Comparison of ENCODE assay signal across 1 cellular context in the genomic region with DNA sequence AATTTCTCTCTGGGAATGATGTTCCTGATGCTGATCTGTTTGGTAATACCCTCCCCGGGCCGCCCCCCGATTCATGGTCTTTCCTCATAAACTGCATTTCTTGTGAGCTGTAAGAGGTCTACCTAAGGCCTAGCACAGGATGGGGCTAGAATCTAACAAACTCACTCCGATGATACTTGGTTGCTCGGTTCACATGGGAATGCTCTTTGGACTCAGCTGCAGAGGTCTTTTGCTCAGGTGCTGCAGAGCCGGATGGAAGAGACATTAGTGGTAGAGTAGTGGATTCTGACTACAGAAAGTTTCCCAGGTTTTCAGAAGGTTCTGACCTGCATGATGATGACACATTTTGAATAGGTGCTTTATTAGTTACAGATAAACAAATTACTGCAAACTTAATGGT.
TF ChIP-seq lines count a peak whose summit lies in the region.

No MANE protein-coding gene starts in this region.

TF ChIP-seq in liver, 16 proteins besides CTCF, POLR2A, EP300 and RAD21 (continued from another document):
- TF ChIP-seq, protein P1, sequence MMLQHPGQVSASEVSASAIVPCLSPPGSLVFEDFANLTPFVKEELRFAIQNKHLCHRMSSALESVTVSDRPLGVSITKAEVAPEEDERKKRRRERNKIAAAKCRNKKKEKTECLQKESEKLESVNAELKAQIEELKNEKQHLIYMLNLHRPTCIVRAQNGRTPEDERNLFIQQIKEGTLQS (IDR thresholded peaks at IDR 0.05): no peak
- no peak for TF ChIP-seq FOXA1 (IDR thresholded peaks at IDR 0.05)
- TF ChIP-seq RXRA (IDR thresholded peaks at IDR 0.05): peak in 1 of 2 donors; percentile 7
- TF ChIP-seq YY1 (IDR thresholded peaks at IDR 0.05): no peak
- TF ChIP-seq, protein P2, sequence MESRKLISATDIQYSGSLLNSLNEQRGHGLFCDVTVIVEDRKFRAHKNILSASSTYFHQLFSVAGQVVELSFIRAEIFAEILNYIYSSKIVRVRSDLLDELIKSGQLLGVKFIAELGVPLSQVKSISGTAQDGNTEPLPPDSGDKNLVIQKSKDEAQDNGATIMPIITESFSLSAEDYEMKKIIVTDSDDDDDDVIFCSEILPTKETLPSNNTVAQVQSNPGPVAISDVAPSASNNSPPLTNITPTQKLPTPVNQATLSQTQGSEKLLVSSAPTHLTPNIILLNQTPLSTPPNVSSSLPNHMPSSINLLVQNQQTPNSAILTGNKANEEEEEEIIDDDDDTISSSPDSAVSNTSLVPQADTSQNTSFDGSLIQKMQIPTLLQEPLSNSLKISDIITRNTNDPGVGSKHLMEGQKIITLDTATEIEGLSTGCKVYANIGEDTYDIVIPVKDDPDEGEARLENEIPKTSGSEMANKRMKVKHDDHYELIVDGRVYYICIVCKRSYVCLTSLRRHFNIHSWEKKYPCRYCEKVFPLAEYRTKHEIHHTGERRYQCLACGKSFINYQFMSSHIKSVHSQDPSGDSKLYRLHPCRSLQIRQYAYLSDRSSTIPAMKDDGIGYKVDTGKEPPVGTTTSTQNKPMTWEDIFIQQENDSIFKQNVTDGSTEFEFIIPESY (IDR thresholded peaks at IDR 0.05): no peak
- TF ChIP-seq NR2F2 (IDR thresholded peaks at IDR 0.05): no peak
- TF ChIP-seq, protein P3, sequence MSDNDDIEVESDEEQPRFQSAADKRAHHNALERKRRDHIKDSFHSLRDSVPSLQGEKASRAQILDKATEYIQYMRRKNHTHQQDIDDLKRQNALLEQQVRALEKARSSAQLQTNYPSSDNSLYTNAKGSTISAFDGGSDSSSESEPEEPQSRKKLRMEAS (IDR thresholded peaks at IDR 0.05): no peak
- TF ChIP-seq FOXA2 (IDR thresholded peaks at IDR 0.05): no peak
- peak; percentile 29 for TF ChIP-seq SP1 (IDR thresholded peaks at IDR 0.05)
- no peak for TF ChIP-seq TAF1 (conservative IDR thresholded peaks at IDR 0.05)
- TF ChIP-seq HNF4A (conservative IDR thresholded peaks at IDR 0.05): peak; percentile 89 to 91
- peak; percentile 33 for TF ChIP-seq HNF4G (IDR thresholded peaks at IDR 0.05)
- no peak for TF ChIP-seq JUND (IDR thresholded peaks at IDR 0.05)
- TF ChIP-seq EGR1 (IDR thresholded peaks at IDR 0.05; ENCODE audit: low read depth in 2 of 2): no peak
